Comparison of ENCODE assay signal across 13 cellular contexts in the genomic region with DNA sequence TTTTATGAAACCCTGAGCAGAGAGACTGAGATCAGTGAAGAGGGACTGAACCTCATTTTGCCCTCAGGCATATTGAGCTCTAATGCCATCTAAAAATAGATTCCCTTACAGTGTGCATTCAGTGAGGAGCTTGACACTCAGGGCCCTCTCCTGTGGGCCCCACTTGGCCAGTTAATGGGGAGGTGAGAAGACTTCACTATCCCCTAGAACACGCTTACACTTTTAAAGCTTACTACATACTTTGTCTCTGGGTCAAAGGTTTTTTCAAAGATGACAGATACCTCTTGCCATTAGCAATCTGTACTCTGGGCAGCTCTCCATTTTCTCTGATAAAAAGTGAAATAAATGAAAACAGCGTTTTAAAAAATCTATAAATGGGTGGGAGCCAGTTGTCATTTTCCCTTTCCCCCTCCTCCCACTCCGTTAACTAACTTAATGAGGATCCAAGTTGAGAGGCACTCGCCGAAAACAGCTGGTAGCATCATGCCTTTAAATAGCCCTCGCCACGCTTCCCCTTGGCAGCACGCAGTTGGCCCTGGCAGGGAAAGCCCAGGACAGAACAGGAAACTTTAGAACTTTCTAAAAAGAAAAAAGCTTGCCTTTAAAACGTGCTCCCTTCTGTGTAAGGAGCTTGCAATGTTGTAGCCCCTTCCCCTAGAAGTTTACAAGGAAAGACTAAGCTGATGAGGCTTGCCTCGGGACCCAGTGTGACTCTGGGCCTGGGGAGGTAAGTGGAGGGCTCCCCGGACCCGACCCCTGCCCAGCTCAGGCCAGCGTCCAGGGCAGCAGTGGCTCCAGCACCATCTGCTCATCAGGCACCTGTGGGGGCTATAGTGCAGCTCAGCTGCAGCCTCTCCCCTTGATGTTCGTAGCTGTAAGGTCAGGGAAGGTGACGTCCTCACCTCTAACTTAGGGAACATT. TPM values are rescaled to one million over a fixed set of nuclear protein-coding genes. Genes with fewer than 3 reads are reported as not detected.
DNase-seq lines count a peak whose midpoint lies in the region; ATAC-seq and TF ChIP-seq lines count a peak whose summit lies in the region.
"Had no signal": no experiment of that assay in that cellular context is flagged by ENCODE, and none has a peak within 500 bp of the region (broad histone marks: within the 10 kb centered on the region; RNA-seq: fewer than 3 reads in every experiment).

No MANE protein-coding gene starts in this region.

- peaks cover 15 to 26% (median 19%) of the 10 kb centered on the region in 10 experiments for H3K4me1 ChIP-seq in BLaER1 treated with 17β-estradiol and CSF1 and Interleukin-3, amounts not matched to agents 10 nM and 100 nM
- peaks cover 0 to 59% (median 28%) of the 10 kb centered on the region in 12 donors for H3K4me1 ChIP-seq in heart left ventricle
- peaks cover 17% of the 10 kb centered on the region for H3K4me1 ChIP-seq in osteoblast (ENCODE audit: insufficient read depth, low read length)
- no peaks in the 10 kb centered on the region; the same call in 1 of the 2 replicates for H3K4me1 ChIP-seq in BE2C

- WGBS in heart left ventricle, 4 donors: 36 to 51% (median 50%) methylated on average over 15 of the region's 15 CpGs

- H2AFZ ChIP-seq in osteoblast (ENCODE audit: low read length): no peak overlapping the region

- intact Hi-C loops in heart left ventricle (cut with DNase I): loop anchor here in 1 of 10 donors (10.0 kb wide), 1 partner anchor 229 kb away; no protein-coding TSS in a partner anchor

- H3K4me2 ChIP-seq in BLaER1 treated with 17β-estradiol and CSF1 and Interleukin-3, amounts not matched to agents 10 nM and 100 nM: peak overlapping the region; percentile 56 to 81 (median 72)
- no peak overlapping the region for H3K4me2 ChIP-seq in osteoblast (ENCODE audit: insufficient read depth, low read length)

- DNase-seq in RPMI7951 (ENCODE audit: low read depth): peak; percentile 77
- peak in 4 of 5 donors; percentile 63 to 81 (median 74) for DNase-seq in heart left ventricle
- DNase-seq in osteoblast (ENCODE audit: insufficient read length, low spot score, missing footprints): peak; percentile 69
- DNase-seq in BE2C: no peak
- no peak for DNase-seq in SW480 (ENCODE audit: low spot score)
- DNase-seq in NCI-H1105 (lab: John Stamatoyannopoulos, UW): no peak
- DNase-seq: endodermal cell; islet precursor cell; NCI-H1048; retina; stimulated activated naive CD4-positive, alpha-beta T cell had no signal

- H3K9me3 ChIP-seq in BLaER1 treated with 17β-estradiol and CSF1 and Interleukin-3, amounts not matched to agents 10 nM and 100 nM (replicated peaks in 1 of 11): peaks cover 0 to 5% (median 0%) of the 10 kb centered on the region in 11 experiments; a peak in 2 of 22 replicates
- H3K9me3 ChIP-seq in heart left ventricle (no peaks in the 10 kb centered on the region), osteoblast (ENCODE audit: low read depth, low read length) (no peaks in the 10 kb centered on the region), BE2C (no peaks in the 10 kb centered on the region)

- peak; percentile 74 to 91 (median 84) for ATAC-seq in heart left ventricle
- ATAC-seq in HG03460 (IDR thresholded peaks at IDR 0.05; ENCODE audit: unreplicated experiment): no peak

- TF ChIP-seq POLR2A in heart left ventricle (IDR thresholded peaks at IDR 0.05): no peak

- peak overlapping the region in 8 of 11 experiments; percentile 12 to 54 (median 43); a peak in 9 of 22 replicates for H3K9ac ChIP-seq in BLaER1 treated with 17β-estradiol and CSF1 and Interleukin-3, amounts not matched to agents 10 nM and 100 nM

- H3K79me2 ChIP-seq in osteoblast (ENCODE audit: insufficient read depth, low read length): no peaks in the 10 kb centered on the region

- H3K27ac ChIP-seq in BLaER1 treated with 17β-estradiol and CSF1 and Interleukin-3, amounts not matched to agents 10 nM and 100 nM: peak overlapping the region in 6 of 11 experiments; percentile 10 to 46 (median 39); a peak in 9 of 22 replicates
- H3K27ac ChIP-seq in heart left ventricle (peak overlapping the region; percentile 83 to 100 (median 91)), osteoblast (ENCODE audit: low read depth, low read length) (no peak overlapping the region)

- no peaks in the 10 kb centered on the region for H3K27me3 ChIP-seq in BLaER1 treated with 17β-estradiol and CSF1 and Interleukin-3, amounts not matched to agents 10 nM and 100 nM
- no peaks in the 10 kb centered on the region for H3K27me3 ChIP-seq in heart left ventricle
- H3K27me3 ChIP-seq in osteoblast (ENCODE audit: insufficient read depth, low read length): no peaks in the 10 kb centered on the region
- no peaks in the 10 kb centered on the region for H3K27me3 ChIP-seq in BE2C

- H3K4me3 ChIP-seq in BLaER1 treated with 17β-estradiol and CSF1 and Interleukin-3, amounts not matched to agents 10 nM and 100 nM: no peak overlapping the region
- H3K4me3 ChIP-seq in heart left ventricle: no peak overlapping the region
- no peak overlapping the region for H3K4me3 ChIP-seq in osteoblast (ENCODE audit: insufficient read depth, low read length)
- H3K4me3 ChIP-seq in BE2C (ENCODE audit: low read depth, low read length): no peak overlapping the region

- peaks cover 0 to 17% (median 4%) of the 10 kb centered on the region in 11 experiments; a peak in 7 of 22 replicates for H3K36me3 ChIP-seq in BLaER1 treated with 17β-estradiol and CSF1 and Interleukin-3, amounts not matched to agents 10 nM and 100 nM
- H3K36me3 ChIP-seq in heart left ventricle (no peaks in the 10 kb centered on the region), osteoblast (ENCODE audit: insufficient read depth, low read length) (no peaks in the 10 kb centered on the region), BE2C (no peaks in the 10 kb centered on the region)

- TF ChIP-seq CTCF in heart left ventricle (IDR thresholded peaks at IDR 0.05): no peak
- TF ChIP-seq CTCF in osteoblast (IDR thresholded peaks at IDR 0.05; ENCODE audit: extremely low read depth, low read depth, low read length): no peak
- no peak for TF ChIP-seq CTCF in BE2C (IDR thresholded peaks at IDR 0.05; ENCODE audit: low read depth, low read length)

- 0 out of 22 replicates have a peak, but pooled peaks cover 0 to 5% (median 0%) of the 10 kb centered on the region in 11 experiments for H4K20me1 ChIP-seq in BLaER1 treated with 17β-estradiol and CSF1 and Interleukin-3, amounts not matched to agents 10 nM and 100 nM
- H4K20me1 ChIP-seq in osteoblast (ENCODE audit: insufficient read depth, low read length): no peaks in the 10 kb centered on the region

RNA-seq across cellular contexts. Expression of a gene that starts 58.8 kb away (rescaled TPM):
- 44.5 and 44.8 TPM in 2 replicates for total RNA-seq in RPMI7951 (2014; rRNA removed; shearing (Covaris generic))
- total RNA-seq in heart left ventricle (100 to 1,000 TPM in 2 of 9 donors, 10 to 100 TPM in 7; 26.2 to 144 (median 50.2) TPM), osteoblast (64.5 and 86.9 TPM in 2 replicates)
- polyA plus RNA-seq in heart left ventricle: 10 to 100 TPM; 15.2 to 66.2 TPM
- polyA plus RNA-seq in BE2C (2012; ENCODE audit: insufficient read depth, insufficient read length, low read depth): 16.2 TPM

Comparison
In these comparisons a context has a peak if more than half of its experiments do, and no peak if none do; other contexts are left out.
1. DNase-seq: peak in RPMI7951 (single experiment), heart left ventricle (4 of 5) and osteoblast (single experiment); none in BE2C (single experiment), SW480 (single experiment) and NCI-H1105 (single experiment).